8 cellular contexts compared by ENCODE assay signal in the genomic region with DNA sequence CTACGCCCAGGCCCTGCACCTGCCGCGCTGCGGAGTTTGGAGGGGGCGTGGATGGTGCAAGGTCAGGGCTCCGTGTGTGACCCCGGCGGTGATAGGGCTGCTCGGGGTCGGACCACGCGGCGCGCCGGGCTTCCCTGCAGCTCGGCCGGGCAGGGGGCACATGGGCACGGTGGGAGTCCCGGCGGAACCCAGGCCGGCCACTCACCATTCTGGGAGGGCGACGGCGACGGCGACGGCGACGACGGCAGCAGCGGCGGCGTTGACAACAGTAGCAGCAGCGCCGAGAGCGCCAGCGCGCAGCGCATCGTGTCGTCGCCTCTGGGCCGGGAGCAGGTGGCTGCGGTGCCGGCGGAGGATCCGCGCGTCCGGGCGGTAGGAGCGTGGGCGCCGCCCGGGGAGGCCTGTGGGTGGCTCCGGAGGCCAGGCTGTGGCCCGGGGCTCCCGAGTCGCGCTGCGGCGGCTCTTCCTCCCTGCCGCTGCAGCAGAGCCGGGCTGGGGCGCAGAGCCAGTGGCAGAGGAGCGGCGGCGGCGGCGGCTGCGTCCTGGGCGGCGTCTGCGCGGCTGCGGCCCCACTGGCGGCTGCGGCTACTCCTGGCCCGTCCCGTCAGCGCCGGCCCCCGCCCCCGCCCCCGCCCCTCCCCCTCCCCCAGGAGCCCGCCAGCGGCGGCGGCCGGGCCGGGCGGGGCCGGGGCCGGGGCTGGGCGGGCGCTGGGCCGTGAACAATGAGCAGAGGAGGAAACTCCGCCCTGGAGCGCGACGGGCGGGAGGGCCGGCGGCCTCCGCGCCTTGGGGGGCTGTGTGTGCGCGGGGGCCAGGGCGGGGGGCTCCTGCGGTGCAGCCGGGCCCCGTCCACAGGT. TPM values are rescaled to one million over a fixed set of nuclear protein-coding genes. Genes with fewer than 3 reads are reported as not detected.
DNase-seq lines count a peak whose midpoint lies in the region; ATAC-seq and TF ChIP-seq lines count a peak whose summit lies in the region.

TSS of gene PODXL (minus strand) at position 574 of the 857 bp plus-strand sequence. CDS start at position 305, 269 bp downstream.

- H3K4me1 ChIP-seq in adipocyte (ENCODE audit: control insufficient read depth, insufficient read depth, low read length) (peaks cover 16% of the 10 kb centered on the region), vagina (peaks cover 26% of the 10 kb centered on the region)

- intact Hi-C loops in left cardiac atrium (cut with DNase I) = loop anchor here in 1 of 2 donors (10.0 kb wide), 1 partner anchor 79 kb away; no protein-coding TSS in a partner anchor
- intact Hi-C loops in posterior cingulate gyrus (cut with DNase I) = loop anchor here (5.0 kb wide), 2 partner anchors 101 to 449 kb away; no protein-coding TSS in a partner anchor
- intact Hi-C loops in vagina (cut with DNase I) = no loop called here

- H3K27me3 ChIP-seq in adipocyte (replicated peaks; ENCODE audit: control insufficient read depth, insufficient read depth, low read length) (no peaks in the 10 kb centered on the region), vagina (no peaks in the 10 kb centered on the region)

- peak; percentile 79 for ATAC-seq in GM21825 (IDR thresholded peaks at IDR 0.05; ENCODE audit: unreplicated experiment)
- peak; percentile 86 to 91 for ATAC-seq in left cardiac atrium

- peak within 1 kb of the TSS; percentile 66 for H3K9ac ChIP-seq in adipocyte (ENCODE audit: low read length)

- H3K9me3 ChIP-seq in adipocyte (ENCODE audit: control insufficient read depth, low read length) (no peaks in the 10 kb centered on the region), vagina (no peaks in the 10 kb centered on the region)

- H3K4me3 ChIP-seq in adipocyte (ENCODE audit: low read length) (peak within 1 kb of the TSS; percentile 77), vagina (peak within 1 kb of the TSS; percentile 56 to 62)

- TF ChIP-seq POLR2A in vagina (IDR thresholded peaks at IDR 0.05) = peak in 1 of 2 donors; percentile 6

- H3K27ac ChIP-seq in vagina = peak within 1 kb of the TSS; percentile 57

- H3K36me3 ChIP-seq in adipocyte (ENCODE audit: control insufficient read depth, insufficient read depth, low read length, severe bottlenecking) (no peaks in the 10 kb centered on the region), vagina (no peaks in the 10 kb centered on the region)

- no peak for TF ChIP-seq CTCF in vagina (IDR thresholded peaks at IDR 0.05)

- DNase-seq in EH (ENCODE audit: low read depth) = peak; percentile 81
- DNase-seq in LHCN-M2 (ENCODE audit: low read depth) = peak; percentile 53
- DNase-seq in SKM-1 treated with dmso at 0.1 percent for 144 hours (lab: John Stamatoyannopoulos, UW; ENCODE audit: unreplicated experiment) = peak; percentile 75
- peak; percentile 76 for DNase-seq in adipocyte (ENCODE audit: low read depth)
- peak; percentile 84 for DNase-seq in left cardiac atrium
- DNase-seq in posterior cingulate gyrus = peak; percentile 34 to 94 (median 48)
- DNase-seq in vagina (ENCODE audit: extremely low spot score in 2 of 2) = no peak

RNA-seq across cellular contexts. Expression of gene PODXL, which starts in this region (rescaled TPM):
- total RNA-seq in LHCN-M2 (2014; rRNA removed) (2.2 and 3.1 TPM in 2 replicates), left cardiac atrium (10 to 100 TPM; 45.0 to 90.7 TPM), vagina (26.0 TPM)
- polyA plus RNA-seq in LHCN-M2 (2012) = 21.8 TPM

Comparison
In these comparisons a context has a peak if more than half of its experiments do, and no peak if none do; other contexts are left out.
1. DNase-seq: peak in EH (single experiment), LHCN-M2 (single experiment), SKM-1 treated with dmso at 0.1 percent for 144 hours (single experiment), adipocyte (single experiment), left cardiac atrium (single experiment) and posterior cingulate gyrus (10 of 10); none in vagina (0 of 2).